Comparison of ENCODE assay signal across 9 cellular contexts in the genomic region with DNA sequence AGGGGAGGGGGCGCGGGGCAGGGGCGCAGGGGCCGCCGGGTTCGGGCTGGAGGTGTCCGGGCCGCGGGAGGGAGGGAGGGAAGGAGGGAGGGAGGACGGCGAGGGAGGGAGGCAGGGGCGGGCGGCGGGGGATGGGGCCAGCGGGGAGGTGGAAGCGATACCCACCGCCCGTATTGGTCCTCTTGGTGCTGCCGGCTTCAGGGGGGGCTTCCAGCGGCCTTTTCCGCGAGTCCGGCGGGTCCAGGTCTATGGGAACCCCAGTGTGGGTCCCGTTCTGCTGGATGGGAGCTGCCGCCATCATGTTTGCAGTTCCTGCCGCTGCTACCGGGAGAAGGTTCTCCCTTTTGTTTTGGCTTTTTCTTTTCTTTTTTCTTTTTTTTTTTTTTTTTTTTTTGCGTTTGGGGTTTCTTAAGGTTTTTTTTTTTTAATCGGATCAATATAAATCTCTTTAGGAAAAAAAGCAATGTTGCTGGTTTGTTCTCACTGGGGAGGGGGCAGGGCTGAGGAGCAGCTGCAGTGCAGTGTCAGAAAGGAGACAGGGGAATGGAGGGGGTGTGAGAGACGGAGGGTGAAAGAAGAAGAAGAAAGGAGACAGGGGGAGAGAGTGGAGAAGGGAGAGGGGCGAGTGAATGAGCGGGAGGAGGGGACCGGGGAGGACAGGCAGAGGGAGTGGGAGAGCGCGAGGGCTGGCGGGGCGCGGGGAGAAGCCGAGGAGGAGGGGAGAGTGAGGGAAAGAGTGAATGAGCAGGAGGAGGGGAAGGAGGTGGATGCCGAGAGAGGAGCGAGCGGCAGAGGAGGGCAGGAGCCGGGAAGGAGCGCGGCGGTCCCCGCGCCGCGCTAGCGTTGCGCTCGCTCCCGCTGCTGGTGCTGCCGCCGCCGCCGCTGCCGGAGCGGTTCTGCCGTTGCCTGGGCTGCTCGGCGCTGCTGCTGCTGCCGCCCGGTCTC. TPM values are rescaled to one million over a fixed set of nuclear protein-coding genes. Genes with fewer than 3 reads are reported as not detected.
DNase-seq lines count a peak whose midpoint lies in the region; ATAC-seq and TF ChIP-seq lines count a peak whose summit lies in the region.
"Had no signal": no experiment of that assay in that cellular context is flagged by ENCODE, and none has a peak within 500 bp of the region (broad histone marks: within the 10 kb centered on the region; RNA-seq: fewer than 3 reads in every experiment).

A gene with protein sequence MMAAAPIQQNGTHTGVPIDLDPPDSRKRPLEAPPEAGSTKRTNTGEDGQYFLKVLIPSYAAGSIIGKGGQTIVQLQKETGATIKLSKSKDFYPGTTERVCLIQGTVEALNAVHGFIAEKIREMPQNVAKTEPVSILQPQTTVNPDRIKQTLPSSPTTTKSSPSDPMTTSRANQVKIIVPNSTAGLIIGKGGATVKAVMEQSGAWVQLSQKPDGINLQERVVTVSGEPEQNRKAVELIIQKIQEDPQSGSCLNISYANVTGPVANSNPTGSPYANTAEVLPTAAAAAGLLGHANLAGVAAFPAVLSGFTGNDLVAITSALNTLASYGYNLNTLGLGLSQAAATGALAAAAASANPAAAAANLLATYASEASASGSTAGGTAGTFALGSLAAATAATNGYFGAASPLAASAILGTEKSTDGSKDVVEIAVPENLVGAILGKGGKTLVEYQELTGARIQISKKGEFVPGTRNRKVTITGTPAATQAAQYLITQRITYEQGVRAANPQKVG (minus strand): TSS at position 898 of the 945 bp plus-strand sequence. CDS start 597 bp downstream, at position 301.

- DNase-seq in NCI-H187 (lab: John Stamatoyannopoulos, UW) = peak; percentile 70 to 86
- DNase-seq in astrocyte of the cerebellum (ENCODE audit: low read depth) = no peak
- DNase-seq in sciatic nerve (ENCODE audit: low spot score) = peak; percentile 70

- H3K4me1 ChIP-seq in iPS-18a (ENCODE audit: control insufficient read depth, low read depth, low read length) = peaks cover 10% of the 10 kb centered on the region

- TF ChIP-seq CTCF in astrocyte of the cerebellum (IDR thresholded peaks at IDR 0.05; ENCODE audit: low read depth, low read length, missing control alignments) = no peak

- intact Hi-C loops in sciatic nerve (cut with DNase I) = no loop called here

- H3K36me3 ChIP-seq in iPS-18a (ENCODE audit: control insufficient read depth, low read depth, low read length) = no peaks in the 10 kb centered on the region

- in situ Hi-C loops in astrocyte of the cerebellum (cut with HindIII; ENCODE audit: low sequenced_read_pairs) = no loop called here

- H3K4me3 Mint-ChIP-seq in stimulated activated memory B cell treated with anti-CD40 and anti-IgM and Interleukin-4, amounts not matched to agents 10 μg/mL and 1 μg/mL and 100 μg/mL, for 72 hours = no peak within 1 kb of the TSS

- peak within 1 kb of the TSS; percentile 82 for H3K9ac ChIP-seq in iPS-18a (ENCODE audit: low read length)

- H3K27ac ChIP-seq in iPS-18a (ENCODE audit: low read length) = peak within 1 kb of the TSS; percentile 73

- no peak within 1 kb of the TSS for H3K27ac Mint-ChIP-seq in stimulated activated memory B cell treated with anti-CD40 and anti-IgM and Interleukin-4, amounts not matched to agents 10 μg/mL and 1 μg/mL and 100 μg/mL, for 72 hours

- no peaks in the 10 kb centered on the region for H3K9me3 ChIP-seq in iPS-18a (ENCODE audit: control insufficient read depth, low read depth, low read length)

- H3K27me3 ChIP-seq in iPS-18a (ENCODE audit: control insufficient read depth, insufficient read depth, low read length) = peaks cover 13% of the 10 kb centered on the region

- H3K9me3 Mint-ChIP-seq in stimulated activated memory B cell treated with anti-CD40 and anti-IgM and Interleukin-4, amounts not matched to agents 10 μg/mL and 1 μg/mL and 100 μg/mL, for 72 hours = peaks cover 3% of the 10 kb centered on the region

- H3K4me1 Mint-ChIP-seq in stimulated activated memory B cell treated with anti-CD40 and anti-IgM and Interleukin-4, amounts not matched to agents 10 μg/mL and 1 μg/mL and 100 μg/mL, for 72 hours = no peaks in the 10 kb centered on the region

- peak within 1 kb of the TSS; percentile 71 for H3K4me3 ChIP-seq in astrocyte of the cerebellum (ENCODE audit: low read depth, low read length)
- peak within 1 kb of the TSS; percentile 85 for H3K4me3 ChIP-seq in iPS-18a (ENCODE audit: low read length)

- ATAC-seq in GM18909 (IDR thresholded peaks at IDR 0.05; ENCODE audit: poor library complexity, unreplicated experiment) (peak; percentile 57), sciatic nerve (peak; percentile 28), HG03175 (IDR thresholded peaks at IDR 0.05; ENCODE audit: unreplicated experiment) (no peak), HG03095 (IDR thresholded peaks at IDR 0.05; ENCODE audit: unreplicated experiment) (no peak)
- ATAC-seq in stimulated activated memory B cell treated with anti-CD40 and anti-IgM and Interleukin-4, amounts not matched to agents 10 μg/mL and 1 μg/mL and 100 μg/mL, for 72 hours = no peak
- ATAC-seq: Panc1 had no signal

- H3K27me3 Mint-ChIP-seq in stimulated activated memory B cell treated with anti-CD40 and anti-IgM and Interleukin-4, amounts not matched to agents 10 μg/mL and 1 μg/mL and 100 μg/mL, for 72 hours = peaks cover 25% of the 10 kb centered on the region

- no peaks in the 10 kb centered on the region for H3K36me3 Mint-ChIP-seq in stimulated activated memory B cell treated with anti-CD40 and anti-IgM and Interleukin-4, amounts not matched to agents 10 μg/mL and 1 μg/mL and 100 μg/mL, for 72 hours

RNA-seq across cellular contexts. Expression of the gene that starts here (rescaled TPM):
- 40.5 TPM for total RNA-seq in sciatic nerve

Comparison
In these comparisons a context has a peak if more than half of its experiments do, and no peak if none do; other contexts are left out.
1. ATAC-seq: peak in GM18909 (single experiment) and sciatic nerve (single experiment); none in stimulated activated memory B cell treated with anti-CD40 and anti-IgM and Interleukin-4, amounts not matched to agents 10 μg/mL and 1 μg/mL and 100 μg/mL, for 72 hours (single experiment), HG03175 (single experiment) and HG03095 (single experiment).